ENCODE assay signal across 8 cellular contexts in genomic region chr17:78986048-78986648, GRCh38. TPM values are rescaled to one million over a fixed set of nuclear protein-coding genes. Genes with fewer than 3 reads are reported as not detected.
A peak's percentile ranks its signal among the peaks of the same experiment; 100 is the strongest.
DNase-seq lines count a peak whose midpoint lies in the region; TF ChIP-seq lines count a peak whose summit lies in the region.

No MANE protein-coding gene starts in this region.

- H3K4me2 ChIP-seq in OCI-LY3 (ENCODE audit: low read length) = peak overlapping the region; percentile 4; the same call in 1 of the 2 replicates

- intact Hi-C loops in activated T-helper 2 cell treated with anti-CD3 and anti-CD28 coated beads, Interferon-gamma antibody, Interleukin-2, Interleukin-4, amounts not matched to agents 10 μg/mL and 5 μg/mL and 100 μg/mL, durations not matched to agents 14 hours and 24 hours and 36 hours (cut with micrococcal nuclease) = no loop called here

- TF ChIP-seq CTCF in OCI-LY3 (IDR thresholded peaks at IDR 0.05; ENCODE audit: low read depth, low read length) (peak; percentile 15), coronary artery (IDR thresholded peaks at IDR 0.05) (no peak)

- H3K4me3 ChIP-seq in OCI-LY3 (ENCODE audit: low read length) (no peak overlapping the region), coronary artery (peak overlapping the region; percentile 65), muscle layer of duodenum (ENCODE audit: low read depth in 1 of 2, low read length in 2 of 2) (peak overlapping the region; percentile 49 to 55)

- H4K20me1 ChIP-seq in OCI-LY3 (ENCODE audit: insufficient read depth, low read length) = no peaks in the 10 kb centered on the region

- H3K36me3 ChIP-seq in OCI-LY3 (replicated peaks; ENCODE audit: low read depth, low read length) (peaks cover 11% of the 10 kb centered on the region), muscle layer of duodenum (ENCODE audit: control insufficient read depth in 1 of 2, insufficient read depth in 2 of 2, low read length in 2 of 2) (peaks cover 6 to 11% of the 10 kb centered on the region in 2 donors)

- H3K4me1 Mint-ChIP-seq in activated T-helper 2 cell treated with anti-CD3 and anti-CD28 coated beads, Interferon-gamma antibody, Interleukin-2, Interleukin-4, amounts not matched to agents 10 μg/mL and 5 μg/mL and 100 μg/mL, durations not matched to agents 14 hours and 24 hours and 36 hours (ENCODE audit: low read depth) = peaks cover 15% of the 10 kb centered on the region

- H3K27me3 Mint-ChIP-seq in activated T-helper 2 cell treated with anti-CD3 and anti-CD28 coated beads, Interferon-gamma antibody, Interleukin-2, Interleukin-4, amounts not matched to agents 10 μg/mL and 5 μg/mL and 100 μg/mL, durations not matched to agents 14 hours and 24 hours and 36 hours (ENCODE audit: low read depth) = no peaks in the 10 kb centered on the region

- peaks cover 17% of the 10 kb centered on the region for H3K36me3 Mint-ChIP-seq in activated T-helper 2 cell treated with anti-CD3 and anti-CD28 coated beads, Interferon-gamma antibody, Interleukin-2, Interleukin-4, amounts not matched to agents 10 μg/mL and 5 μg/mL and 100 μg/mL, durations not matched to agents 14 hours and 24 hours and 36 hours (ENCODE audit: low read depth)

- peak; percentile 18 for DNase-seq in NCI-H1092 treated with DMSO at 0.1 percent for 48 hours (lab: John Stamatoyannopoulos, UW)
- no peak for DNase-seq in NCI-H1092 (lab: John Stamatoyannopoulos, UW)
- DNase-seq in coronary artery (ENCODE audit: low spot score) = no peak
- no peak for DNase-seq in activated T-helper 2 cell treated with anti-CD3 and anti-CD28 coated beads, Interferon-gamma antibody, Interleukin-2, Interleukin-4, amounts not matched to agents 10 μg/mL and 5 μg/mL and 100 μg/mL, durations not matched to agents 14 hours and 24 hours and 36 hours (ENCODE audit: low spot score)
- no peak for DNase-seq in cerebellar nuclear complex (lab: John Stamatoyannopoulos, UW)
- no peak for DNase-seq in midbrain (lab: John Stamatoyannopoulos, UW)

- no peak overlapping the region for H2AFZ ChIP-seq in OCI-LY3 (ENCODE audit: low read depth, low read length)

- H3K27me3 ChIP-seq in OCI-LY3 (ENCODE audit: low read depth, low read length) = no peaks in the 10 kb centered on the region
- no peaks in the 10 kb centered on the region for H3K27me3 ChIP-seq in muscle layer of duodenum (ENCODE audit: low read depth, low read length)

- H3K27ac ChIP-seq in OCI-LY3 (ENCODE audit: low read length) (no peak overlapping the region), coronary artery (peak overlapping the region; percentile 19 to 84), muscle layer of duodenum (ENCODE audit: low read length) (peak overlapping the region; percentile 68)

- H3K4me3 Mint-ChIP-seq in activated T-helper 2 cell treated with anti-CD3 and anti-CD28 coated beads, Interferon-gamma antibody, Interleukin-2, Interleukin-4, amounts not matched to agents 10 μg/mL and 5 μg/mL and 100 μg/mL, durations not matched to agents 14 hours and 24 hours and 36 hours (ENCODE audit: low read depth) = no peak overlapping the region

- H3K79me2 ChIP-seq in OCI-LY3 (ENCODE audit: low read length) = no peaks in the 10 kb centered on the region

- H3K9me3 Mint-ChIP-seq in activated T-helper 2 cell treated with anti-CD3 and anti-CD28 coated beads, Interferon-gamma antibody, Interleukin-2, Interleukin-4, amounts not matched to agents 10 μg/mL and 5 μg/mL and 100 μg/mL, durations not matched to agents 14 hours and 24 hours and 36 hours = no peaks in the 10 kb centered on the region

- H3K4me1 ChIP-seq in OCI-LY3 (ENCODE audit: low read length) (peaks cover 10% of the 10 kb centered on the region; the same call in 1 of the 2 replicates), muscle layer of duodenum (ENCODE audit: control insufficient read depth in 1 of 2, insufficient read depth in 2 of 2, low read length in 2 of 2) (peaks cover 0 to 13% of the 10 kb centered on the region in 2 donors)

- H3K9me3 ChIP-seq in OCI-LY3 (ENCODE audit: insufficient read depth, low read length) (no peaks in the 10 kb centered on the region), muscle layer of duodenum (ENCODE audit: control insufficient read depth in 1 of 2, low read length in 2 of 2) (no peaks in the 10 kb centered on the region)

- H3K9ac ChIP-seq in OCI-LY3 (ENCODE audit: low read length) = no peak overlapping the region

- no peak overlapping the region for H3K27ac Mint-ChIP-seq in activated T-helper 2 cell treated with anti-CD3 and anti-CD28 coated beads, Interferon-gamma antibody, Interleukin-2, Interleukin-4, amounts not matched to agents 10 μg/mL and 5 μg/mL and 100 μg/mL, durations not matched to agents 14 hours and 24 hours and 36 hours

RNA-seq across cellular contexts. Expression of gene LGALS3BP, which starts 6.4 kb away (rescaled TPM):
- total RNA-seq in activated T-helper 2 cell treated with anti-CD3 and anti-CD28 coated beads, Interferon-gamma antibody, Interleukin-2, Interleukin-4, amounts not matched to agents 10 μg/mL and 5 μg/mL and 100 μg/mL, durations not matched to agents 14 hours and 24 hours and 36 hours = 57.5 and 59.3 TPM in 2 replicates

RNA-seq across cellular contexts. Expression of gene CANT1, which starts 23.4 kb away (rescaled TPM):
- 55.8 and 71.8 TPM in 2 replicates for total RNA-seq in activated T-helper 2 cell treated with anti-CD3 and anti-CD28 coated beads, Interferon-gamma antibody, Interleukin-2, Interleukin-4, amounts not matched to agents 10 μg/mL and 5 μg/mL and 100 μg/mL, durations not matched to agents 14 hours and 24 hours and 36 hours

RNA-seq across cellular contexts. Expression of gene C1QTNF1, which starts 37.8 kb away (rescaled TPM):
- total RNA-seq in activated T-helper 2 cell treated with anti-CD3 and anti-CD28 coated beads, Interferon-gamma antibody, Interleukin-2, Interleukin-4, amounts not matched to agents 10 μg/mL and 5 μg/mL and 100 μg/mL, durations not matched to agents 14 hours and 24 hours and 36 hours = not detected in 2 replicates
